8 cellular contexts compared by ENCODE assay signal in the genomic region with DNA sequence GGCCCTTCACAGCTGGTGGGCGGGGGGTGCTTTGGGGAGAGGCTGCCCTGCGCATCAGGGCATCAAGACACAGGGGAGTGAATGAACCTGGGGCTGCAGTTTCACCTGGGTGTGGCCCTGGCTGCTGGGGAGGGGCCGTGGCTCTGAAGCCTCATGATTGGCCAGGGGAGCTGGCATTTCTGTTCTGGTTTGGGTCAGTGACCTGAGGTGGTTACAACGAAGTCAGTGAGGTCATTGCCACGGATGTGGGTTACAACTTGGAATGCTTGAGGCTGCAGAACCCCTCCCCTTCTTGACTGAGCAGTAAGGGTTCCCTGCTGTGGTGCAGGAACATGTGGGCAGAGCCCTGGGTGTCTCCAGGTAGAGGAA. TPM values are rescaled to one million over a fixed set of nuclear protein-coding genes. Genes with fewer than 3 reads are reported as not detected.
DNase-seq lines count a peak whose midpoint lies in the region; ATAC-seq and TF ChIP-seq lines count a peak whose summit lies in the region.

No MANE protein-coding gene starts in this region.

- no peaks in the 10 kb centered on the region for H3K79me2 ChIP-seq in OCI-LY7 (ENCODE audit: insufficient read depth, low read depth, low read length)

- peak overlapping the region; percentile 41; the same call in 1 of the 2 replicates for H3K4me2 ChIP-seq in OCI-LY7 (ENCODE audit: low read length)

- DNase-seq in CD4-positive, alpha-beta memory T cell: peak; percentile 69 to 85 (median 74)
- DNase-seq in OCI-LY7 (ENCODE audit: low spot score) (peak; percentile 44), astrocyte of the hippocampus (ENCODE audit: low read depth, low spot score) (peak; percentile 74), amygdala (lab: John Stamatoyannopoulos, UW) (no peak), NCI-H524 treated with DMSO at 0.1 percent for 48 hours (lab: John Stamatoyannopoulos, UW) (no peak)
- peak; percentile 72 for DNase-seq in stimulated activated CD4-positive, alpha-beta T cell treated with anti-CD3 and anti-CD28 coated beads, Interleukin-1b, Interleukin-23, amount 100 ng/mL, for 48 hours

- H3K27ac ChIP-seq in CD4-positive, alpha-beta memory T cell (ENCODE audit: low read depth, low read length): peak overlapping the region; percentile 28
- H3K27ac ChIP-seq in OCI-LY7 (ENCODE audit: low read depth, low read length, poor library complexity, severe bottlenecking): peak overlapping the region; percentile 22

- no TSS peak for BruUV-seq in OCI-LY7 (replicated peaks; lab: Mats Ljungman, UMichigan)

- no peaks in the 10 kb centered on the region for H3K36me3 Mint-ChIP-seq in CD4-positive, alpha-beta memory T cell

- H3K9me3 Mint-ChIP-seq in CD4-positive, alpha-beta memory T cell: peaks cover 0 to 2% (median 0%) of the 10 kb centered on the region in 8 donors

- no peak overlapping the region for H3K4me3 ChIP-seq in CD4-positive, alpha-beta memory T cell (ENCODE audit: low read length in 2 of 2)
- H3K4me3 ChIP-seq in OCI-LY7 (ENCODE audit: low read depth, low read length, poor library complexity, severe bottlenecking): no peak overlapping the region

- CTCF ChIA-PET in CD4-positive, alpha-beta memory T cell (lab: Charles Lee; ENCODE audit: partially characterized antibody): interaction anchor here (1.6 kb wide), 2 partner anchors 9 to 26 kb away, joined by 4 read pairs; no protein-coding TSS in a partner anchor
- CTCF ChIA-PET in OCI-LY7 (lab: Charles Lee; ENCODE audit: unreplicated experiment): no interaction called here

- H3K27ac Mint-ChIP-seq in CD4-positive, alpha-beta memory T cell: peak overlapping the region; percentile 83 to 95 (median 92)

- no peak overlapping the region for H2AFZ ChIP-seq in OCI-LY7 (ENCODE audit: low read length)

- H3K9me3 ChIP-seq in CD4-positive, alpha-beta memory T cell (ENCODE audit: control insufficient read depth in 1 of 2, low read length in 2 of 2): no peaks in the 10 kb centered on the region
- H3K9me3 ChIP-seq in OCI-LY7 (ENCODE audit: low read length): no peaks in the 10 kb centered on the region

- no peaks in the 10 kb centered on the region for H3K27me3 Mint-ChIP-seq in CD4-positive, alpha-beta memory T cell

- intact Hi-C loops in CD4-positive, alpha-beta memory T cell (cut with micrococcal nuclease): no loop called here
- intact Hi-C loops in OCI-LY7 (cut with micrococcal nuclease; ENCODE audit: unreplicated experiment): no loop called here

- H4K20me1 ChIP-seq in OCI-LY7 (ENCODE audit: insufficient read depth, low read length): no peaks in the 10 kb centered on the region

- H3K27me3 ChIP-seq in CD4-positive, alpha-beta memory T cell (ENCODE audit: insufficient read depth, low read length): no peaks in the 10 kb centered on the region

- ATAC-seq in GM21381 (IDR thresholded peaks at IDR 0.05; ENCODE audit: unreplicated experiment): peak; percentile 46
- no peak for ATAC-seq in GM21390 (IDR thresholded peaks at IDR 0.05; ENCODE audit: unreplicated experiment)

- peaks cover 21 to 52% (median 36%) of the 10 kb centered on the region in 4 donors for H3K4me1 Mint-ChIP-seq in CD4-positive, alpha-beta memory T cell

- no peaks in the 10 kb centered on the region for H3K36me3 ChIP-seq in CD4-positive, alpha-beta memory T cell (ENCODE audit: insufficient read depth, low read length)
- H3K36me3 ChIP-seq in OCI-LY7 (ENCODE audit: insufficient read depth, low read length): no peaks in the 10 kb centered on the region

- POLR2A ChIA-PET in CD4-positive, alpha-beta memory T cell (lab: Charles Lee; ENCODE audit: partially characterized antibody): interaction anchor here (1.0 to 3.6 kb wide), 6 partner anchors 11 to 529 kb away, joined by 3 to 27 read pairs (median 9); a partner anchor contains a TSS
- POLR2A ChIA-PET in OCI-LY7 (lab: Charles Lee): interaction anchor here (1.3 kb wide), 1 partner anchor 11 kb away, joined by 3 read pairs; no protein-coding TSS in a partner anchor

- peak overlapping the region in 7 of 8 donors; percentile 55 to 88 (median 66) for H3K4me3 Mint-ChIP-seq in CD4-positive, alpha-beta memory T cell

- TF ChIP-seq CTCF in OCI-LY7 (conservative IDR thresholded peaks at IDR 0.05; ENCODE audit: low read length): no peak

- H3K4me1 ChIP-seq in CD4-positive, alpha-beta memory T cell (ENCODE audit: insufficient read depth, low read length): peaks cover 67% of the 10 kb centered on the region
- H3K4me1 ChIP-seq in OCI-LY7 (ENCODE audit: insufficient read depth, low read length, poor library complexity, severe bottlenecking): peaks cover 36% of the 10 kb centered on the region

- no peaks in the 10 kb centered on the region for H3K9me2 ChIP-seq in OCI-LY7 (ENCODE audit: insufficient read depth, low read length)

RNA-seq across cellular contexts. Expression of a gene that starts 3.0 kb away (rescaled TPM):
- total RNA-seq in CD4-positive, alpha-beta memory T cell: 10 to 100 TPM; 43.3 to 45.9 TPM
- polyA plus RNA-seq in CD4-positive, alpha-beta memory T cell: 10 to 100 TPM; 24.6 to 27.9 TPM
- 36.4 and 37.5 TPM in 2 replicates for total RNA-seq in OCI-LY7 (2014; rRNA removed; shearing (Covaris generic))
- 71.2 and 72.3 TPM in 2 replicates for total RNA-seq in OCI-LY7 (2022)

RNA-seq across cellular contexts. Expression of a gene that starts 13.4 kb away (rescaled TPM):
- total RNA-seq in CD4-positive, alpha-beta memory T cell: 10 to 100 TPM; 35.0 to 35.6 TPM
- polyA plus RNA-seq in CD4-positive, alpha-beta memory T cell: 100 to 1,000 TPM; 112 to 116 TPM
- total RNA-seq in OCI-LY7 (2014; rRNA removed; shearing (Covaris generic)): 85.5 and 106 TPM in 2 replicates
- 63.5 and 69.4 TPM in 2 replicates for total RNA-seq in OCI-LY7 (2022)

RNA-seq across cellular contexts. Expression of a gene that starts 13.9 kb away (rescaled TPM):
- 1 to 10 TPM in 1 of 2 experiments, under 1 TPM in 1; 0.87 to 1.1 TPM for total RNA-seq in CD4-positive, alpha-beta memory T cell
- polyA plus RNA-seq in CD4-positive, alpha-beta memory T cell: 1 to 10 TPM in 1 of 2 donors, under 1 TPM in 1; 0.68 to 1.1 TPM
- 4.8 and 6.4 TPM in 2 replicates for total RNA-seq in OCI-LY7 (2014; rRNA removed; shearing (Covaris generic))
- total RNA-seq in OCI-LY7 (2022): 6.1 and 7.6 TPM in 2 replicates

RNA-seq across cellular contexts. Expression of a gene that starts 16.5 kb away (rescaled TPM):
- not detected for total RNA-seq in CD4-positive, alpha-beta memory T cell
- not detected for polyA plus RNA-seq in CD4-positive, alpha-beta memory T cell
- not detected in 2 replicates for total RNA-seq in OCI-LY7 (2014; rRNA removed; shearing (Covaris generic))
- not detected in 2 replicates for total RNA-seq in OCI-LY7 (2022)

RNA-seq across cellular contexts. Expression of a gene that starts 18.2 kb away (rescaled TPM):
- under 1 TPM in 1 of 2 experiments, not detected in 1; 0.39 TPM for total RNA-seq in CD4-positive, alpha-beta memory T cell
- under 1 TPM; 0.30 to 0.63 TPM for polyA plus RNA-seq in CD4-positive, alpha-beta memory T cell
- total RNA-seq in OCI-LY7 (2014; rRNA removed; shearing (Covaris generic)): not detected in 2 replicates
- not detected in 2 replicates for total RNA-seq in OCI-LY7 (2022)

Comparison
In these comparisons a context has a peak if more than half of its experiments do, and no peak if none do; other contexts are left out.
1. DNase-seq: peak in CD4-positive, alpha-beta memory T cell (5 of 5), OCI-LY7 (single experiment), astrocyte of the hippocampus (single experiment) and stimulated activated CD4-positive, alpha-beta T cell treated with anti-CD3 and anti-CD28 coated beads, Interleukin-1b, Interleukin-23, amount 100 ng/mL, for 48 hours (single experiment); none in amygdala (0 of 56) and NCI-H524 treated with DMSO at 0.1 percent for 48 hours (single experiment).